ENCODE assay signal across 21 cellular contexts in genomic region chr10:78072504-78072903, GRCh38. TPM values are rescaled to one million over a fixed set of nuclear protein-coding genes. Genes with fewer than 3 reads are reported as not detected.
DNase-seq lines count a peak whose midpoint lies in the region; ATAC-seq, FAIRE-seq and TF ChIP-seq lines count a peak whose summit lies in the region.
"Had no signal": no experiment of that assay in that cellular context is flagged by ENCODE, and none has a peak within 500 bp of the region (broad histone marks: within the 10 kb centered on the region; RNA-seq: fewer than 3 reads in every experiment).

No MANE protein-coding gene starts in this region.

- H2AFZ ChIP-seq in HepG2 (ENCODE audit: low read length) = no peak overlapping the region

- H4K20me1 ChIP-seq in HepG2 (ENCODE audit: insufficient read depth, low read length) = no peaks in the 10 kb centered on the region
- H4K20me1 ChIP-seq: BLaER1 treated with 17β-estradiol and CSF1 and Interleukin-3, amounts not matched to agents 10 nM and 100 nM had no signal

- H3K9ac ChIP-seq in HepG2 (ENCODE audit: insufficient read depth, low read depth, low read length) = no peak overlapping the region
- H3K9ac ChIP-seq: BLaER1 treated with 17β-estradiol and CSF1 and Interleukin-3, amounts not matched to agents 10 nM and 100 nM had no signal

- no peak for TF ChIP-seq CTCF in HepG2 (CRISPR knock-in tag; IDR thresholded peaks at IDR 0.05)
- TF ChIP-seq CTCF in right lobe of liver (IDR thresholded peaks at IDR 0.05) = no peak

- TF ChIP-seq RAD21 in HepG2 (CRISPR knock-in tag; IDR thresholded peaks at IDR 0.05) = no peak

- CTCF ChIA-PET in HepG2 (lab: Yijun Ruan, JAX; ENCODE audit: low intra/inter-chr PET ratio, low total read pairs) = no interaction called here
- CTCF ChIA-PET in naive thymus-derived CD4-positive, alpha-beta T cell (lab: Charles Lee) = no interaction called here

- H3K4me1 Mint-ChIP-seq in naive thymus-derived CD4-positive, alpha-beta T cell = no peaks in the 10 kb centered on the region
- no peaks in the 10 kb centered on the region for H3K4me1 Mint-ChIP-seq in activated T-helper 1 cell treated with anti-CD3 and anti-CD28 coated beads, Interleukin-12 subunit alpha, Interleukin-12 subunit beta, Interleukin-2, Interleukin-4 antibody, amounts not matched to agents 30 ng/mL and 10 ng/mL and 1 ng/mL, durations not matched to agents 14 hours and 24 hours and 36 hours (ENCODE audit: low read depth)
- H3K4me1 Mint-ChIP-seq: B cell had no signal

- no peak overlapping the region for H3K27ac Mint-ChIP-seq in naive thymus-derived CD4-positive, alpha-beta T cell
- no peak overlapping the region for H3K27ac Mint-ChIP-seq in activated T-helper 1 cell treated with anti-CD3 and anti-CD28 coated beads, Interleukin-12 subunit alpha, Interleukin-12 subunit beta, Interleukin-2, Interleukin-4 antibody, amounts not matched to agents 30 ng/mL and 10 ng/mL and 1 ng/mL, durations not matched to agents 14 hours and 24 hours and 36 hours
- H3K27ac Mint-ChIP-seq: B cell; CD4-positive, alpha-beta T cell; CD8-positive, alpha-beta T cell had no signal

- H3K36me3 ChIP-seq in HepG2 (replicated peaks in 1 of 2; ENCODE audit: control insufficient read depth in 1 of 2, insufficient read depth in 2 of 2, low read length in 2 of 2) (no peaks in the 10 kb centered on the region), right lobe of liver (no peaks in the 10 kb centered on the region)
- no peaks in the 10 kb centered on the region for H3K36me3 ChIP-seq in naive thymus-derived CD4-positive, alpha-beta T cell (ENCODE audit: control insufficient read depth in 2 of 3, insufficient read depth in 3 of 3, low read length in 3 of 3)
- H3K36me3 ChIP-seq: BLaER1 treated with 17β-estradiol and CSF1 and Interleukin-3, amounts not matched to agents 10 nM and 100 nM had no signal

- in situ Hi-C loops in HepG2 (cut with HindIII; ENCODE audit: extremely low pct_ligation_motif_present, low pct_unique_long_range_greater_than_20kb) = no loop called here

- H3K36me3 Mint-ChIP-seq in naive thymus-derived CD4-positive, alpha-beta T cell = peaks cover 0 to 8% (median 4%) of the 10 kb centered on the region in 5 donors
- H3K36me3 Mint-ChIP-seq in activated T-helper 1 cell treated with anti-CD3 and anti-CD28 coated beads, Interleukin-12 subunit alpha, Interleukin-12 subunit beta, Interleukin-2, Interleukin-4 antibody, amounts not matched to agents 30 ng/mL and 10 ng/mL and 1 ng/mL, durations not matched to agents 14 hours and 24 hours and 36 hours (ENCODE audit: low read depth) = no peaks in the 10 kb centered on the region

- intact Hi-C loops in HepG2 (cut with micrococcal nuclease; ENCODE audit: unreplicated experiment) (no loop called here), right lobe of liver (cut with DNase I) (no loop called here)
- intact Hi-C loops in naive thymus-derived CD4-positive, alpha-beta T cell (cut with micrococcal nuclease) = no loop called here
- intact Hi-C loops in activated T-helper 1 cell treated with anti-CD3 and anti-CD28 coated beads, Interleukin-12 subunit alpha, Interleukin-12 subunit beta, Interleukin-2, Interleukin-4 antibody, amounts not matched to agents 30 ng/mL and 10 ng/mL and 1 ng/mL, durations not matched to agents 14 hours and 24 hours and 36 hours (cut with micrococcal nuclease) = no loop called here

- POLR2A ChIA-PET in HepG2 (lab: Yijun Ruan, JAX) = no interaction called here
- POLR2A ChIA-PET in naive thymus-derived CD4-positive, alpha-beta T cell (lab: Charles Lee) = interaction anchor here (0.5 kb wide), 1 partner anchor 64 kb away, joined by 5 read pairs; no protein-coding TSS in a partner anchor

- no peak overlapping the region for H3K4me2 ChIP-seq in HepG2 (ENCODE audit: low read depth, low read length)
- H3K4me2 ChIP-seq: A549; BLaER1 treated with 17β-estradiol and CSF1 and Interleukin-3, amounts not matched to agents 10 nM and 100 nM had no signal

- H3K9me3 ChIP-seq in HepG2 (ENCODE audit: low read length) (no peaks in the 10 kb centered on the region), right lobe of liver (no peaks in the 10 kb centered on the region)
- H3K9me3 ChIP-seq in naive thymus-derived CD4-positive, alpha-beta T cell (ENCODE audit: control insufficient read depth in 2 of 3, low read length in 3 of 3) = no peaks in the 10 kb centered on the region
- H3K9me3 ChIP-seq: A549, Caco-2 had no signal

- no peak for TF ChIP-seq POLR2A in HepG2 (IDR thresholded peaks at IDR 0.05; ENCODE audit: insufficient read depth in 1 of 2, low read depth in 2 of 2, low read length in 2 of 2)
- TF ChIP-seq POLR2A in right lobe of liver (IDR thresholded peaks at IDR 0.05) = no peak
- no peak for TF ChIP-seq POLR2A in erythroblast (IDR thresholded peaks at IDR 0.05; ENCODE audit: low read length)

- no TSS peak for BruUV-seq in HepG2 (replicated peaks; lab: Mats Ljungman, UMichigan)

- FAIRE-seq in HepG2 (lab: Jason Lieb, UNC) = no peak
- FAIRE-seq: A549, D721Med, G401.6, GM12891, GM19239 had no signal

- no peaks in the 10 kb centered on the region for H3K4me1 ChIP-seq in HepG2 (ENCODE audit: insufficient read depth, low read length)
- H3K4me1 ChIP-seq in right lobe of liver = no peaks in the 10 kb centered on the region
- H3K4me1 ChIP-seq in naive thymus-derived CD4-positive, alpha-beta T cell (ENCODE audit: control insufficient read depth in 2 of 2, insufficient read depth in 2 of 2, low read length in 2 of 2) = no peaks in the 10 kb centered on the region
- H3K4me1 ChIP-seq: A549, Caco-2 had no signal

- H3K27me3 ChIP-seq in HepG2 (ENCODE audit: control insufficient read depth in 1 of 2, insufficient read depth in 2 of 2, low read length in 2 of 2) (no peaks in the 10 kb centered on the region), right lobe of liver (no peaks in the 10 kb centered on the region)
- H3K27me3 ChIP-seq in naive thymus-derived CD4-positive, alpha-beta T cell (ENCODE audit: control insufficient read depth in 2 of 2, insufficient read depth in 2 of 2, low read length in 2 of 2) = no peaks in the 10 kb centered on the region
- H3K27me3 ChIP-seq: BLaER1 treated with 17β-estradiol and CSF1 and Interleukin-3, amounts not matched to agents 10 nM and 100 nM had no signal

- H3K4me3 ChIP-seq in HepG2 (replicated peaks in 1 of 3; ENCODE audit: insufficient read depth in 1 of 3, low read depth in 2 of 3, low read length in 3 of 3) = no peak overlapping the region
- H3K4me3 ChIP-seq in right lobe of liver = no peak overlapping the region
- no peak overlapping the region for H3K4me3 ChIP-seq in naive thymus-derived CD4-positive, alpha-beta T cell (ENCODE audit: low read length)
- H3K4me3 ChIP-seq: A549; BLaER1 treated with 17β-estradiol and CSF1 and Interleukin-3, amounts not matched to agents 10 nM and 100 nM had no signal

- H3K27ac ChIP-seq in HepG2 (ENCODE audit: extremely low read length, insufficient read depth, low read length) (no peak overlapping the region), right lobe of liver (no peak overlapping the region)
- H3K27ac ChIP-seq in naive thymus-derived CD4-positive, alpha-beta T cell (ENCODE audit: low read depth, low read length) = no peak overlapping the region
- H3K27ac ChIP-seq: 22Rv1; A549; BLaER1 treated with 17β-estradiol and CSF1 and Interleukin-3, amounts not matched to agents 10 nM and 100 nM; C4-2B had no signal

- H3K4me3 Mint-ChIP-seq in naive thymus-derived CD4-positive, alpha-beta T cell = no peak overlapping the region
- H3K4me3 Mint-ChIP-seq in activated T-helper 1 cell treated with anti-CD3 and anti-CD28 coated beads, Interleukin-12 subunit alpha, Interleukin-12 subunit beta, Interleukin-2, Interleukin-4 antibody, amounts not matched to agents 30 ng/mL and 10 ng/mL and 1 ng/mL, durations not matched to agents 14 hours and 24 hours and 36 hours = no peak overlapping the region
- H3K4me3 Mint-ChIP-seq: B cell; CD4-positive, alpha-beta T cell; CD8-positive, alpha-beta T cell had no signal

- no peak for ATAC-seq in HepG2
- ATAC-seq in right lobe of liver = no peak
- ATAC-seq in naive thymus-derived CD4-positive, alpha-beta T cell = no peak
- ATAC-seq: A549; CD8-positive, alpha-beta T cell had no signal

- DNase-seq in HepG2 (ENCODE audit: low spot score) (no peak), right lobe of liver (no peak), erythroblast (lab: John Stamatoyannopoulos, UW) (peak; percentile 8 to 31)
- no peak for DNase-seq in naive thymus-derived CD4-positive, alpha-beta T cell
- no peak for DNase-seq in activated T-helper 1 cell treated with anti-CD3 and anti-CD28 coated beads, Interleukin-12 subunit alpha, Interleukin-12 subunit beta, Interleukin-2, Interleukin-4 antibody, amounts not matched to agents 30 ng/mL and 10 ng/mL and 1 ng/mL, durations not matched to agents 14 hours and 24 hours and 36 hours (ENCODE audit: low spot score)
- DNase-seq: AML-193; Caco-2; Calu3; CD4-positive, alpha-beta T cell; CD8-positive, alpha-beta T cell; DMS79 treated with DMSO at 0.1 percent for 48 hours; GF-D8 had no signal

- H3K79me2 ChIP-seq in HepG2 (ENCODE audit: insufficient read depth, low read length) = no peaks in the 10 kb centered on the region

- no peaks in the 10 kb centered on the region for H3K27me3 Mint-ChIP-seq in naive thymus-derived CD4-positive, alpha-beta T cell
- peaks cover 2% of the 10 kb centered on the region for H3K27me3 Mint-ChIP-seq in activated T-helper 1 cell treated with anti-CD3 and anti-CD28 coated beads, Interleukin-12 subunit alpha, Interleukin-12 subunit beta, Interleukin-2, Interleukin-4 antibody, amounts not matched to agents 30 ng/mL and 10 ng/mL and 1 ng/mL, durations not matched to agents 14 hours and 24 hours and 36 hours (ENCODE audit: insufficient read depth)
- H3K27me3 Mint-ChIP-seq: CD4-positive, alpha-beta T cell had no signal

- TF ChIP-seq EP300 in HepG2 (IDR thresholded peaks at IDR 0.05; ENCODE audit: low read depth in 2 of 2, low read length in 2 of 2) (no peak), HepG2 (CRISPR knock-in tag; IDR thresholded peaks at IDR 0.05; ENCODE audit: borderline replicate concordance) (no peak)

- H3K9me3 Mint-ChIP-seq in naive thymus-derived CD4-positive, alpha-beta T cell = peaks cover 0 to 23% (median 5%) of the 10 kb centered on the region in 11 donors
- no peaks in the 10 kb centered on the region for H3K9me3 Mint-ChIP-seq in activated T-helper 1 cell treated with anti-CD3 and anti-CD28 coated beads, Interleukin-12 subunit alpha, Interleukin-12 subunit beta, Interleukin-2, Interleukin-4 antibody, amounts not matched to agents 30 ng/mL and 10 ng/mL and 1 ng/mL, durations not matched to agents 14 hours and 24 hours and 36 hours
- H3K9me3 Mint-ChIP-seq: CD4-positive, alpha-beta T cell had no signal

RNA-seq across cellular contexts. Expression of gene RPS24, which starts 38.8 kb away (rescaled TPM):
- total RNA-seq in HepG2 (2016; rRNA removed; fragmentation: Illumina TruSeq; extraction: Trizol) (2,690 and 3,176 TPM in 2 replicates), right lobe of liver (100 to 1,000 TPM; 406 to 921 (median 499) TPM)
- 3,443 and 3,899 TPM in 2 replicates for total RNA-seq in HepG2 (2016; cell fraction: cytosol; rRNA removed; fragmentation: Illumina TruSeq; extraction: Trizol; ENCODE audit: low read depth)
- total RNA-seq in HepG2 (2016; cell fraction: insoluble cytoplasmic fraction; rRNA removed; fragmentation: Illumina TruSeq; extraction: Trizol) = 2,643 and 3,338 TPM in 2 replicates
- 5,731 and 5,852 TPM in 2 replicates for total RNA-seq in HepG2 (2016; cell fraction: membrane; rRNA removed; fragmentation: Illumina TruSeq; extraction: Trizol)
- 895 and 969 TPM in 2 replicates for total RNA-seq in HepG2 (2016; cell fraction: nucleus; rRNA removed; fragmentation: Illumina TruSeq; extraction: Trizol)
- 2,639 and 3,319 TPM in 2 replicates for polyA plus RNA-seq in HepG2 (2011; rRNA removed)
- polyA plus RNA-seq in HepG2 (2011; cell fraction: cytosol; rRNA removed) = 3,964 and 5,129 TPM in 2 replicates
- polyA plus RNA-seq in HepG2 (2011; cell fraction: nucleus; rRNA removed) = 933 and 1,313 TPM in 2 replicates
- 4,478 and 4,556 TPM in 2 replicates for polyA plus RNA-seq in HepG2 (2012)
- 4,871 and 5,001 TPM in 2 replicates for polyA plus RNA-seq in HepG2 (2016; cell fraction: cytosol; fragmentation: Illumina TruSeq; extraction: Trizol; ENCODE audit: low read depth)
- 3,512 and 4,058 TPM in 2 replicates for polyA plus RNA-seq in HepG2 (2016; cell fraction: insoluble cytoplasmic fraction; fragmentation: Illumina TruSeq; extraction: Trizol; ENCODE audit: low read depth)
- polyA plus RNA-seq in HepG2 (2016; cell fraction: membrane; fragmentation: Illumina TruSeq; extraction: Trizol; ENCODE audit: low read depth) = 5,657 and 5,670 TPM in 2 replicates
- 1,685 and 1,837 TPM in 2 replicates for polyA plus RNA-seq in HepG2 (2016; cell fraction: nucleus; fragmentation: Illumina TruSeq; extraction: Trizol; ENCODE audit: insufficient read depth, low read depth)
- 161 and 446 TPM in 2 replicates for polyA minus RNA-seq in HepG2 (2011; rRNA and poly(A)+ RNA removed; ENCODE audit: low replicate concordance)
- polyA minus RNA-seq in HepG2 (2011; cell fraction: cytosol; rRNA and poly(A)+ RNA removed) = 641 and 802 TPM in 2 replicates
- polyA minus RNA-seq in HepG2 (2011; cell fraction: nucleus; rRNA and poly(A)+ RNA removed) = 344 and 614 TPM in 2 replicates
- total RNA-seq in naive thymus-derived CD4-positive, alpha-beta T cell = 1,000 to 10,000 TPM; 1,177 to 2,466 (median 1,673) TPM
- polyA plus RNA-seq in naive thymus-derived CD4-positive, alpha-beta T cell = 1,000 to 10,000 TPM; 1,173 to 1,441 TPM
- total RNA-seq in activated T-helper 1 cell treated with anti-CD3 and anti-CD28 coated beads, Interleukin-12 subunit alpha, Interleukin-12 subunit beta, Interleukin-2, Interleukin-4 antibody, amounts not matched to agents 30 ng/mL and 10 ng/mL and 1 ng/mL, durations not matched to agents 14 hours and 24 hours and 36 hours = 1,627 and 1,651 TPM in 2 replicates

RNA-seq across cellular contexts. Expression of gene POLR3A, which starts 43.2 kb away (rescaled TPM):
- total RNA-seq in HepG2 (2016; rRNA removed; fragmentation: Illumina TruSeq; extraction: Trizol) = 19.2 and 26.3 TPM in 2 replicates
- total RNA-seq in HepG2 (2016; cell fraction: cytosol; rRNA removed; fragmentation: Illumina TruSeq; extraction: Trizol; ENCODE audit: low read depth) = 6.3 TPM in 2 replicates
- total RNA-seq in HepG2 (2016; cell fraction: insoluble cytoplasmic fraction; rRNA removed; fragmentation: Illumina TruSeq; extraction: Trizol) = 18.7 and 24.8 TPM in 2 replicates
- total RNA-seq in HepG2 (2016; cell fraction: membrane; rRNA removed; fragmentation: Illumina TruSeq; extraction: Trizol) = 8.1 and 8.7 TPM in 2 replicates
- 26.9 and 33.4 TPM in 2 replicates for total RNA-seq in HepG2 (2016; cell fraction: nucleus; rRNA removed; fragmentation: Illumina TruSeq; extraction: Trizol)
- 13.2 and 13.6 TPM in 2 replicates for polyA plus RNA-seq in HepG2 (2011; rRNA removed)
- 10.1 and 11.6 TPM in 2 replicates for polyA plus RNA-seq in HepG2 (2011; cell fraction: cytosol; rRNA removed)
- polyA plus RNA-seq in HepG2 (2011; cell fraction: nucleus; rRNA removed) = 13.4 and 15.1 TPM in 2 replicates
- polyA plus RNA-seq in HepG2 (2012) = 13.5 and 15.5 TPM in 2 replicates
- polyA plus RNA-seq in HepG2 (2016; cell fraction: cytosol; fragmentation: Illumina TruSeq; extraction: Trizol; ENCODE audit: low read depth) = 1.0 and 1.3 TPM in 2 replicates
- polyA plus RNA-seq in HepG2 (2016; cell fraction: insoluble cytoplasmic fraction; fragmentation: Illumina TruSeq; extraction: Trizol; ENCODE audit: low read depth) = 19.3 and 20.6 TPM in 2 replicates
- polyA plus RNA-seq in HepG2 (2016; cell fraction: membrane; fragmentation: Illumina TruSeq; extraction: Trizol; ENCODE audit: low read depth) = 2.3 and 3.0 TPM in 2 replicates
- 28.5 and 29.9 TPM in 2 replicates for polyA plus RNA-seq in HepG2 (2016; cell fraction: nucleus; fragmentation: Illumina TruSeq; extraction: Trizol; ENCODE audit: insufficient read depth, low read depth)
- polyA minus RNA-seq in HepG2 (2011; rRNA and poly(A)+ RNA removed; ENCODE audit: low replicate concordance) = 29.5 and 34.2 TPM in 2 replicates
- 26.9 and 33.1 TPM in 2 replicates for polyA minus RNA-seq in HepG2 (2011; cell fraction: cytosol; rRNA and poly(A)+ RNA removed)
- polyA minus RNA-seq in HepG2 (2011; cell fraction: nucleus; rRNA and poly(A)+ RNA removed) = 65.7 and 71.6 TPM in 2 replicates
- total RNA-seq in right lobe of liver = 1 to 10 TPM; 5.5 to 8.5 (median 6.4) TPM
- total RNA-seq in naive thymus-derived CD4-positive, alpha-beta T cell = 10 to 100 TPM; 12.0 to 20.9 (median 19.0) TPM
- polyA plus RNA-seq in naive thymus-derived CD4-positive, alpha-beta T cell = 10 to 100 TPM in 1 of 2 donors, 1 to 10 TPM in 1; 5.5 to 12.3 TPM
- 29.5 and 30.8 TPM in 2 replicates for total RNA-seq in activated T-helper 1 cell treated with anti-CD3 and anti-CD28 coated beads, Interleukin-12 subunit alpha, Interleukin-12 subunit beta, Interleukin-2, Interleukin-4 antibody, amounts not matched to agents 30 ng/mL and 10 ng/mL and 1 ng/mL, durations not matched to agents 14 hours and 24 hours and 36 hours

Comparison
In these comparisons a context has a peak if more than half of its experiments do, and no peak if none do; other contexts are left out.
1. DNase-seq: peak in erythroblast (2 of 2); none in HepG2 (single experiment), right lobe of liver (0 of 3), naive thymus-derived CD4-positive, alpha-beta T cell (0 of 9) and activated T-helper 1 cell treated with anti-CD3 and anti-CD28 coated beads, Interleukin-12 subunit alpha, Interleukin-12 subunit beta, Interleukin-2, Interleukin-4 antibody, amounts not matched to agents 30 ng/mL and 10 ng/mL and 1 ng/mL, durations not matched to agents 14 hours and 24 hours and 36 hours (single experiment).